In genomic region chr4:25330905-25331816, GRCh38 we compare ENCODE assay signal across 9 cellular contexts. TPM values are rescaled to one million over a fixed set of nuclear protein-coding genes. Genes with fewer than 3 reads are reported as not detected.
DNase-seq lines count a peak whose midpoint lies in the region; ATAC-seq and TF ChIP-seq lines count a peak whose summit lies in the region.
"Had no signal": no experiment of that assay in that cellular context is flagged by ENCODE, and none has a peak within 500 bp of the region (broad histone marks: within the 10 kb centered on the region; RNA-seq: fewer than 3 reads in every experiment).

No MANE protein-coding gene starts in this region.

- peak overlapping the region; percentile 88 for H3K27ac Mint-ChIP-seq in CD4-positive, alpha-beta T cell
- H3K27ac Mint-ChIP-seq in endodermal cell = peak overlapping the region; percentile 15

- peak overlapping the region; percentile 89 for H3K4me3 Mint-ChIP-seq in CD4-positive, alpha-beta T cell
- H3K4me3 Mint-ChIP-seq in endodermal cell = no peak overlapping the region

- ATAC-seq in CD4-positive, alpha-beta T cell (ENCODE audit: poor library complexity) = peak; percentile 39
- ATAC-seq in GM19438 (IDR thresholded peaks at IDR 0.05; ENCODE audit: low read depth, unreplicated experiment) (peak; percentile 57), HG03354 (IDR thresholded peaks at IDR 0.05; ENCODE audit: poor library complexity, severe bottlenecking, unreplicated experiment) (peak; percentile 91)

- no peak overlapping the region for H3K27ac ChIP-seq in CD4-positive, alpha-beta T cell (ENCODE audit: low read depth, low read length)
- no peak overlapping the region for H3K27ac ChIP-seq in endodermal cell (ENCODE audit: low read depth, low read length)
- H3K27ac ChIP-seq in substantia nigra (ENCODE audit: low read depth, low read length, poor library complexity, severe bottlenecking) = no peak overlapping the region
- H3K27ac ChIP-seq in esophagus squamous epithelium = no peak overlapping the region

- H3K9ac ChIP-seq in endodermal cell (ENCODE audit: extremely low read depth, low read length, poor library complexity, severe bottlenecking) = no peak overlapping the region

- intact Hi-C loops in CD4-positive, alpha-beta T cell (cut with DNase I, micrococcal nuclease) = no loop called here
- intact Hi-C loops in esophagus squamous epithelium (cut with DNase I) = no loop called here

- CTCF ChIA-PET in CD4-positive, alpha-beta T cell (lab: Charles Lee) = interaction anchor here (0.9 to 2.3 kb wide), 4 partner anchors 13 to 186 kb away, joined by 3 to 14 read pairs (median 3); partner anchors contain the start of gene ZCCHC4

- no peaks in the 10 kb centered on the region for H3K9me3 ChIP-seq in CD4-positive, alpha-beta T cell (ENCODE audit: control insufficient read depth, low read length)
- H3K9me3 ChIP-seq in endodermal cell (ENCODE audit: control insufficient read depth, low read length) = no peaks in the 10 kb centered on the region
- H3K9me3 ChIP-seq in esophagus squamous epithelium = no peaks in the 10 kb centered on the region

- no peaks in the 10 kb centered on the region for H3K27me3 Mint-ChIP-seq in CD4-positive, alpha-beta T cell
- H3K27me3 Mint-ChIP-seq in endodermal cell (ENCODE audit: insufficient read depth) = no peaks in the 10 kb centered on the region

- no peak for DNase-seq in CD4-positive, alpha-beta T cell
- DNase-seq in endodermal cell (no peak), AG08395 (ENCODE audit: low spot score) (no peak), substantia nigra (lab: John Stamatoyannopoulos, UW) (no peak), inferior parietal cortex (ENCODE audit: extremely low spot score) (no peak), esophagus squamous epithelium (lab: John Stamatoyannopoulos, UW) (no peak)
- DNase-seq: NCI-H187 treated with DMSO at 0.1 percent for 48 hours had no signal

- POLR2A ChIA-PET in CD4-positive, alpha-beta T cell (lab: Charles Lee) = interaction anchor here (0.7 to 1.4 kb wide), 3 partner anchors 16 to 46 kb away, joined by 3 to 8 read pairs (median 4); partner anchors contain the start of genes ANAPC4 and ZCCHC4

- H3K36me3 ChIP-seq in endodermal cell (ENCODE audit: control insufficient read depth, insufficient read depth, low read length) (peaks cover 14% of the 10 kb centered on the region), esophagus squamous epithelium (peaks cover 0 to 39% (median 0%) of the 10 kb centered on the region in 3 donors)

- H3K4me1 ChIP-seq in endodermal cell (ENCODE audit: control insufficient read depth, insufficient read depth, low read length) (no peaks in the 10 kb centered on the region), esophagus squamous epithelium (no peaks in the 10 kb centered on the region)

- H3K4me3 ChIP-seq in endodermal cell (ENCODE audit: low read length) (no peak overlapping the region), esophagus squamous epithelium (peak overlapping the region in 1 of 4 donors; percentile 41)

- no peak for TF ChIP-seq CTCF in CD4-positive, alpha-beta T cell (IDR thresholded peaks at IDR 0.05)
- TF ChIP-seq CTCF in endodermal cell (conservative IDR thresholded peaks at IDR 0.05) (no peak), esophagus squamous epithelium (IDR thresholded peaks at IDR 0.05) (no peak)

- no peaks in the 10 kb centered on the region for H3K9me3 Mint-ChIP-seq in CD4-positive, alpha-beta T cell
- H3K9me3 Mint-ChIP-seq in endodermal cell = no peaks in the 10 kb centered on the region

- peaks cover 25% of the 10 kb centered on the region for H3K36me3 Mint-ChIP-seq in CD4-positive, alpha-beta T cell (ENCODE audit: low read depth)
- peaks cover 4% of the 10 kb centered on the region for H3K36me3 Mint-ChIP-seq in endodermal cell (ENCODE audit: low read depth)

- WGBS in endodermal cell (ENCODE audit: insufficient coverage in 1 of 2, insufficient read length in 1 of 2), 2 experiments = 95% methylated on average over 11 to 12 of the region's 12 CpGs
- WGBS in esophagus squamous epithelium, 2 donors = 81 to 84% methylated on average over 12 of the region's 12 CpGs

- H3K27me3 ChIP-seq in CD4-positive, alpha-beta T cell (ENCODE audit: control insufficient read depth, insufficient read depth, low read length) = no peaks in the 10 kb centered on the region
- H3K27me3 ChIP-seq in endodermal cell (ENCODE audit: control insufficient read depth, insufficient read depth, low read length, poor library complexity, severe bottlenecking) (no peaks in the 10 kb centered on the region), esophagus squamous epithelium (no peaks in the 10 kb centered on the region)

- no peak for TF ChIP-seq POLR2A in esophagus squamous epithelium (IDR thresholded peaks at IDR 0.05)

- peaks cover 14% of the 10 kb centered on the region for H3K4me1 Mint-ChIP-seq in CD4-positive, alpha-beta T cell (ENCODE audit: low read depth)
- no peaks in the 10 kb centered on the region for H3K4me1 Mint-ChIP-seq in endodermal cell

RNA-seq across cellular contexts. Expression of gene ZCCHC4, which starts 18.6 kb away (rescaled TPM):
- total RNA-seq in CD4-positive, alpha-beta T cell = 1 to 10 TPM; 6.4 to 6.7 TPM
- 10 to 100 TPM; 11.1 to 19.7 TPM for total RNA-seq in endodermal cell
- polyA plus RNA-seq in endodermal cell (2013, experiment 1 of 2) = 13.2 TPM
- 12.8 TPM for polyA plus RNA-seq in endodermal cell (2013, experiment 2 of 2)
- 10 to 100 TPM in 2 of 4 donors, 1 to 10 TPM in 2; 5.6 to 13.9 (median 10.0) TPM for total RNA-seq in esophagus squamous epithelium

RNA-seq across cellular contexts. Expression of gene ANAPC4, which starts 45.9 kb away (rescaled TPM):
- 10 to 100 TPM; 24.4 to 26.0 TPM for total RNA-seq in CD4-positive, alpha-beta T cell
- total RNA-seq in endodermal cell (10 to 100 TPM; 41.7 to 46.4 TPM), esophagus squamous epithelium (10 to 100 TPM in 3 of 4 donors, 1 to 10 TPM in 1; 9.6 to 27.0 (median 20.0) TPM)
- 30.3 TPM for polyA plus RNA-seq in endodermal cell (2013, experiment 1 of 2)
- polyA plus RNA-seq in endodermal cell (2013, experiment 2 of 2) = 26.5 TPM

Comparison
In these comparisons a context has a peak if more than half of its experiments do, and no peak if none do; other contexts are left out.
1. ATAC-seq: peak in every context shown above with its lines; median percentile 91 in HG03354; 57 in GM19438; 39 in CD4-positive, alpha-beta T cell.